In genomic region chr1:3585940-3586568, GRCh38 we compare ENCODE assay signal across 24 cellular contexts.
"Had no signal": no experiment of that assay in that cellular context is flagged by ENCODE, and none has a peak within 500 bp of the region (broad histone marks: within the 10 kb centered on the region; RNA-seq: fewer than 3 reads in every experiment).

No MANE protein-coding gene starts in this region.

- H3K27me3 Mint-ChIP-seq: activated CD4-positive, alpha-beta memory T cell treated with anti-CD3 and anti-CD28 coated beads, Interleukin-2, amount 10 ng/mL, durations not matched to agents 7 days and 5 days; activated naive CD4-positive, alpha-beta T cell treated with anti-CD3 and anti-CD28 coated beads, Interleukin-2, amount 10 ng/mL, durations not matched to agents 7 days and 5 days; activated naive CD8-positive, alpha-beta T cell treated with anti-CD3 and anti-CD28 coated beads for 36 hours; activated T-helper 17 cell treated with anti-CD3 and anti-CD28 coated beads, Interleukin-2, amount 50 U/mL, for 72 hours had no signal

- DNase-seq: activated CD4-positive, alpha-beta memory T cell treated with anti-CD3 and anti-CD28 coated beads, Interleukin-2, amount 10 ng/mL, durations not matched to agents 7 days and 5 days; activated CD4-positive, alpha-beta T cell treated with anti-CD3 and anti-CD28 coated beads, Interleukin-2, amount 50 U/mL, for 1 hour; activated CD4-positive, CD25-positive, alpha-beta regulatory T cell; activated gamma-delta T cell; activated naive CD4-positive, alpha-beta T cell treated with anti-CD3 and anti-CD28 coated beads, Interleukin-2, amount 10 ng/mL, durations not matched to agents 7 days and 5 days; activated naive CD8-positive, alpha-beta T cell treated with anti-CD3 and anti-CD28 coated beads for 36 hours; anterior cingulate cortex; MM.1S; NCI-H1105; NCI-H1436; NCI-H1694 treated with DMSO at 0.1 percent for 48 hours; NCI-H2029 treated with DMSO at 0.1 percent for 48 hours; NCI-H446; NCI-H524; PC-3; SHP77; SW 1271; T1000 had no signal

- H3K4me1 Mint-ChIP-seq: activated CD4-positive, alpha-beta memory T cell treated with anti-CD3 and anti-CD28 coated beads, Interleukin-2, amount 10 ng/mL, durations not matched to agents 7 days and 5 days; activated naive CD4-positive, alpha-beta T cell treated with anti-CD3 and anti-CD28 coated beads, Interleukin-2, amount 10 ng/mL, durations not matched to agents 7 days and 5 days; activated naive CD8-positive, alpha-beta T cell treated with anti-CD3 and anti-CD28 coated beads for 36 hours; activated T-helper 17 cell treated with anti-CD3 and anti-CD28 coated beads, Interleukin-2, amount 50 U/mL, for 72 hours had no signal

- H3K9me3 ChIP-seq: SJSA1 had no signal

- H3K27ac ChIP-seq: SJSA1 had no signal

- FAIRE-seq: RCC 7860, TTC549 had no signal

- H3K36me3 Mint-ChIP-seq: activated naive CD8-positive, alpha-beta T cell treated with anti-CD3 and anti-CD28 coated beads for 36 hours had no signal

- H3K27ac Mint-ChIP-seq: activated CD4-positive, alpha-beta memory T cell treated with anti-CD3 and anti-CD28 coated beads, Interleukin-2, amount 10 ng/mL, durations not matched to agents 7 days and 5 days; activated naive CD4-positive, alpha-beta T cell treated with anti-CD3 and anti-CD28 coated beads, Interleukin-2, amount 10 ng/mL, durations not matched to agents 7 days and 5 days; activated naive CD8-positive, alpha-beta T cell treated with anti-CD3 and anti-CD28 coated beads for 36 hours; activated T-helper 17 cell treated with anti-CD3 and anti-CD28 coated beads, Interleukin-2, amount 50 U/mL, for 72 hours; T-helper 1 cell treated with Interleukin-12 subunit alpha and Interleukin-12 subunit beta and Interleukin-4 antibody, amounts not matched to agents 30 μg/mL and 1 μg/mL, for 36 hours had no signal

- H3K9me3 Mint-ChIP-seq: activated CD4-positive, alpha-beta memory T cell treated with anti-CD3 and anti-CD28 coated beads, Interleukin-2, amount 10 ng/mL, durations not matched to agents 7 days and 5 days; activated naive CD8-positive, alpha-beta T cell treated with anti-CD3 and anti-CD28 coated beads for 36 hours; activated T-helper 17 cell treated with anti-CD3 and anti-CD28 coated beads, Interleukin-2, amount 50 U/mL, for 72 hours had no signal

- ATAC-seq: PC-3, SK-N-SH treated with all-trans-retinoic acid at 6 μM for 48 hours had no signal

- H3K4me3 ChIP-seq: SJSA1 had no signal

- H3K36me3 ChIP-seq: SJSA1 had no signal

- H3K4me3 Mint-ChIP-seq: activated CD4-positive, alpha-beta memory T cell treated with anti-CD3 and anti-CD28 coated beads, Interleukin-2, amount 10 ng/mL, durations not matched to agents 7 days and 5 days; activated naive CD4-positive, alpha-beta T cell treated with anti-CD3 and anti-CD28 coated beads, Interleukin-2, amount 10 ng/mL, durations not matched to agents 7 days and 5 days; activated naive CD8-positive, alpha-beta T cell treated with anti-CD3 and anti-CD28 coated beads for 36 hours; activated T-helper 17 cell treated with anti-CD3 and anti-CD28 coated beads, Interleukin-2, amount 50 U/mL, for 72 hours; T-helper 1 cell treated with Interleukin-12 subunit alpha and Interleukin-12 subunit beta and Interleukin-4 antibody, amounts not matched to agents 30 μg/mL and 1 μg/mL, for 36 hours had no signal

- H3K4me1 ChIP-seq: SJSA1 had no signal
